31 cellular contexts compared by ENCODE assay signal in genomic region chr17:31275126-31275525, GRCh38. TPM values are rescaled to one million over a fixed set of nuclear protein-coding genes. Genes with fewer than 3 reads are reported as not detected.
DNase-seq lines count a peak whose midpoint lies in the region; ATAC-seq and TF ChIP-seq lines count a peak whose summit lies in the region.
"Had no signal": no experiment of that assay in that cellular context is flagged by ENCODE, and none has a peak within 500 bp of the region (broad histone marks: within the 10 kb centered on the region; RNA-seq: fewer than 3 reads in every experiment).

No MANE protein-coding gene starts in this region.

- dilution Hi-C loops in mammary epithelial cell (cut with HindIII; ENCODE audit: low sequenced_read_pairs): no loop called here

- no peaks in the 10 kb centered on the region for H3K9me3 ChIP-seq in mammary epithelial cell (replicated peaks; ENCODE audit: insufficient read depth, low read length)
- no peaks in the 10 kb centered on the region for H3K9me3 ChIP-seq in left lung
- H3K9me3 ChIP-seq: gastrocnemius medialis had no signal

- H3K27ac Mint-ChIP-seq in natural killer cell treated with Interleukin-12 subunit alpha and Interleukin-12 subunit beta and Interleukin-15 and Interleukin-18, amount 100 ng/mL, for 72 hours: peak overlapping the region; percentile 69 to 76
- H3K27ac Mint-ChIP-seq in natural killer cell (no peak overlapping the region), T-cell (no peak overlapping the region)
- H3K27ac Mint-ChIP-seq: activated T-helper 17 cell treated with anti-CD3 and anti-CD28 coated beads, Interleukin-2, amount 50 U/mL, for 72 hours had no signal

- intact Hi-C loops in natural killer cell (cut with micrococcal nuclease): no loop called here
- intact Hi-C loops in mammary epithelial cell (cut with micrococcal nuclease): loop anchor here (2.0 kb wide), 1 partner anchor 36 kb away; no protein-coding TSS in a partner anchor
- intact Hi-C loops in left lung (cut with DNase I): no loop called here

- peaks cover 11 to 12% of the 10 kb centered on the region in 2 donors for H3K4me1 Mint-ChIP-seq in natural killer cell treated with Interleukin-12 subunit alpha and Interleukin-12 subunit beta and Interleukin-15 and Interleukin-18, amount 100 ng/mL, for 72 hours (ENCODE audit: low read depth in 2 of 2)
- H3K4me1 Mint-ChIP-seq in natural killer cell: peaks cover 0 to 5% of the 10 kb centered on the region in 2 donors
- no peaks in the 10 kb centered on the region for H3K4me1 Mint-ChIP-seq in T-cell
- H3K4me1 Mint-ChIP-seq: activated T-helper 17 cell treated with anti-CD3 and anti-CD28 coated beads, Interleukin-2, amount 50 U/mL, for 72 hours; immature natural killer cell had no signal

- DNase-seq in natural killer cell treated with Interleukin-12 subunit alpha and Interleukin-12 subunit beta and Interleukin-15 and Interleukin-18, amount 100 ng/mL, for 72 hours (ENCODE audit: low spot score): no peak
- DNase-seq in natural killer cell (no peak), mammary epithelial cell (no peak), left lung (no peak), AG08395 (ENCODE audit: low spot score) (no peak), T-cell (no peak), GM03348 (ENCODE audit: low spot score) (no peak), NCI-H187 treated with DMSO at 0.1 percent for 48 hours (lab: John Stamatoyannopoulos, UW) (no peak)
- DNase-seq: activated CD4-positive, alpha-beta T cell treated with anti-CD3 and anti-CD28 coated beads, Interleukin-2, amount 50 U/mL, for 4 hours; activated CD8-positive, alpha-beta memory T cell treated with anti-CD3 and anti-CD28 coated beads, Interleukin-2, amount 50 U/mL, for 4 hours; C1 segment of cervical spinal cord; gastrocnemius medialis; hippocampal formation; immature natural killer cell; Kasumi-1; NCI-H1092; NCI-H1930; NCI-H2227 treated with DMSO at 0.1 percent for 48 hours; NCI-H82; stimulated activated CD4-positive, alpha-beta T cell treated with anti-CD3 and anti-CD28 coated beads, Interleukin-1b, Interleukin-23, amount 100 ng/mL, for 48 hours; substantia nigra had no signal

- H3K9me3 Mint-ChIP-seq in natural killer cell treated with Interleukin-12 subunit alpha and Interleukin-12 subunit beta and Interleukin-15 and Interleukin-18, amount 100 ng/mL, for 72 hours: no peaks in the 10 kb centered on the region
- H3K9me3 Mint-ChIP-seq in natural killer cell (no peaks in the 10 kb centered on the region), T-cell (no peaks in the 10 kb centered on the region)
- H3K9me3 Mint-ChIP-seq: activated naive CD4-positive, alpha-beta T cell treated with anti-CD3 and anti-CD28 coated beads, Interleukin-2, amount 50 U/mL, for 72 hours; activated T-helper 17 cell treated with anti-CD3 and anti-CD28 coated beads, Interleukin-2, amount 50 U/mL, for 72 hours; immature natural killer cell; WTC11 had no signal

- H3K79me2 ChIP-seq in mammary epithelial cell (ENCODE audit: insufficient read depth, low read length): peaks cover 6% of the 10 kb centered on the region

- H2AFZ ChIP-seq in mammary epithelial cell (ENCODE audit: low read depth, low read length): no peak overlapping the region

- POLR2A ChIA-PET in T-cell (lab: Charles Lee): no interaction called here

- no peaks in the 10 kb centered on the region for H4K20me1 ChIP-seq in mammary epithelial cell (ENCODE audit: insufficient read depth, low read length)

- H3K4me3 ChIP-seq in mammary epithelial cell (replicated peaks in 1 of 3; ENCODE audit: insufficient read depth in 1 of 3, low read depth in 2 of 3, low read length in 3 of 3): no peak overlapping the region
- no peak overlapping the region for H3K4me3 ChIP-seq in left lung
- H3K4me3 ChIP-seq: gastrocnemius medialis had no signal

- H3K4me1 ChIP-seq in mammary epithelial cell (ENCODE audit: insufficient read depth, low read length) (peaks cover 21% of the 10 kb centered on the region), left lung (peaks cover 11 to 28% of the 10 kb centered on the region in 2 donors)

- no peak overlapping the region for H3K4me2 ChIP-seq in mammary epithelial cell (ENCODE audit: insufficient read depth, low read depth, low read length)

- H3K4me3 Mint-ChIP-seq in natural killer cell treated with Interleukin-12 subunit alpha and Interleukin-12 subunit beta and Interleukin-15 and Interleukin-18, amount 100 ng/mL, for 72 hours: peak overlapping the region; percentile 26
- H3K4me3 Mint-ChIP-seq in natural killer cell (no peak overlapping the region), T-cell (no peak overlapping the region)
- H3K4me3 Mint-ChIP-seq: activated T-helper 17 cell treated with anti-CD3 and anti-CD28 coated beads, Interleukin-2, amount 50 U/mL, for 72 hours; immature natural killer cell; WTC11 had no signal

- CTCF ChIA-PET in mammary epithelial cell (lab: Charles Lee; ENCODE audit: low non-redundant PET) (no interaction called here), T-cell (lab: Charles Lee) (no interaction called here)

- in situ Hi-C loops in mammary epithelial cell (cut with MboI; ENCODE audit: low sequenced_read_pairs in 2 of 2): no loop called here

- WGBS in mammary epithelial cell (ENCODE audit: low coverage, missing lambda C conversion rate): 89% methylated on average over 1 of the region's 1 CpG

- no peaks in the 10 kb centered on the region for H3K36me3 Mint-ChIP-seq in natural killer cell treated with Interleukin-12 subunit alpha and Interleukin-12 subunit beta and Interleukin-15 and Interleukin-18, amount 100 ng/mL, for 72 hours
- no peaks in the 10 kb centered on the region for H3K36me3 Mint-ChIP-seq in natural killer cell
- H3K36me3 Mint-ChIP-seq in T-cell: peaks cover 22% of the 10 kb centered on the region

- no TSS peak for BruUV-seq in mammary epithelial cell (replicated peaks; lab: Mats Ljungman, UMichigan)

- H3K36me3 ChIP-seq in mammary epithelial cell (ENCODE audit: insufficient read depth, low read length): peaks cover 9% of the 10 kb centered on the region
- peaks cover 0 to 7% of the 10 kb centered on the region in 2 donors for H3K36me3 ChIP-seq in left lung
- H3K36me3 ChIP-seq: gastrocnemius medialis had no signal

- H3K27me3 Mint-ChIP-seq in natural killer cell treated with Interleukin-12 subunit alpha and Interleukin-12 subunit beta and Interleukin-15 and Interleukin-18, amount 100 ng/mL, for 72 hours: no peaks in the 10 kb centered on the region
- H3K27me3 Mint-ChIP-seq in natural killer cell (ENCODE audit: low read depth in 2 of 2) (no peaks in the 10 kb centered on the region), T-cell (no peaks in the 10 kb centered on the region)
- H3K27me3 Mint-ChIP-seq: activated T-helper 17 cell treated with anti-CD3 and anti-CD28 coated beads, Interleukin-2, amount 50 U/mL, for 72 hours had no signal

- TF ChIP-seq CTCF in natural killer cell (IDR thresholded peaks at IDR 0.05) (no peak), mammary epithelial cell (conservative IDR thresholded peaks at IDR 0.05 in 1 of 2, IDR thresholded peaks at IDR 0.05 in 1 of 2; ENCODE audit: extremely low read depth in 1 of 2, insufficient read depth in 1 of 2, low read depth in 1 of 2, low read length in 2 of 2) (no peak), left lung (IDR thresholded peaks at IDR 0.05) (no peak)

- H3K9ac ChIP-seq in mammary epithelial cell (ENCODE audit: insufficient read depth, low read length): no peak overlapping the region

- peak in 1 of 2 donors; percentile 48 for ATAC-seq in natural killer cell treated with Interleukin-12 subunit alpha and Interleukin-12 subunit beta and Interleukin-15 and Interleukin-18, amount 100 ng/mL, for 72 hours
- ATAC-seq in natural killer cell (no peak), left lung (peak; percentile 14), T-cell (replicated peaks in 1 of 4) (no peak)
- ATAC-seq: activated naive CD4-positive, alpha-beta T cell treated with anti-CD3 and anti-CD28 coated beads, Interleukin-2, amount 50 U/mL, for 72 hours; activated T-helper 17 cell treated with anti-CD3 and anti-CD28 coated beads, Interleukin-2, amount 50 U/mL, for 72 hours; SK-N-SH treated with all-trans-retinoic acid at 6 μM for 48 hours; WTC11 had no signal

- H3K27me3 ChIP-seq in mammary epithelial cell (ENCODE audit: insufficient read depth, low read length) (no peaks in the 10 kb centered on the region), left lung (no peaks in the 10 kb centered on the region)
- H3K27me3 ChIP-seq: gastrocnemius medialis had no signal

- H3K27ac ChIP-seq in mammary epithelial cell (ENCODE audit: insufficient read depth, low read depth, low read length) (peak overlapping the region; percentile 70), left lung (peak overlapping the region in 1 of 2 donors; percentile 77)
- H3K27ac ChIP-seq: gastrocnemius medialis had no signal

RNA-seq across cellular contexts. Expression of gene OMG, which starts 21.9 kb away (rescaled TPM):
- 1 to 10 TPM in 1 of 2 donors, under 1 TPM in 1; 0.48 to 1.4 TPM for total RNA-seq in natural killer cell treated with Interleukin-12 subunit alpha and Interleukin-12 subunit beta and Interleukin-15 and Interleukin-18, amount 100 ng/mL, for 72 hours
- 1 to 10 TPM in 2 of 3 donors, under 1 TPM in 1; 0.96 to 2.8 (median 1.3) TPM for total RNA-seq in natural killer cell
- under 1 TPM in 1 of 2 donors, not detected in 1; under 0.01 TPM for total RNA-seq in mammary epithelial cell
- polyA plus RNA-seq in mammary epithelial cell: not detected
- polyA minus RNA-seq in mammary epithelial cell: not detected
- 10 to 100 TPM in 1 of 2 donors, 1 to 10 TPM in 1; 5.0 to 10.7 TPM for total RNA-seq in left lung
- total RNA-seq in T-cell: 1 to 10 TPM in 1 of 5 donors, under 1 TPM in 4; 0.43 to 1.1 (median 0.80) TPM
- total RNA-seq: A673, astrocyte, Daoy, gastrocnemius medialis, H4, lower leg skin, skeletal muscle tissue, WTC11 had no signal

RNA-seq across cellular contexts. Expression of gene EVI2B, which starts 38.7 kb away (rescaled TPM):
- total RNA-seq in natural killer cell treated with Interleukin-12 subunit alpha and Interleukin-12 subunit beta and Interleukin-15 and Interleukin-18, amount 100 ng/mL, for 72 hours: 10 to 100 TPM; 16.3 to 28.0 TPM
- total RNA-seq in natural killer cell (100 to 1,000 TPM in 1 of 3 donors, 10 to 100 TPM in 2; 89.6 to 103 (median 98.9) TPM), mammary epithelial cell (1 to 10 TPM in 1 of 2 donors, under 1 TPM in 1; under 0.01 to 2.0 TPM), left lung (10 to 100 TPM; 25.1 to 80.4 TPM), T-cell (100 to 1,000 TPM in 4 of 5 donors, 10 to 100 TPM in 1; 86.2 to 130 (median 111) TPM)
- 3.4 TPM for polyA plus RNA-seq in mammary epithelial cell
- 1.4 TPM for polyA minus RNA-seq in mammary epithelial cell
- total RNA-seq: Daoy had no signal

RNA-seq across cellular contexts. Expression of gene EVI2A, which starts 46.3 kb away (rescaled TPM):
- 10 to 100 TPM in 1 of 2 donors, 1 to 10 TPM in 1; 6.2 to 13.8 TPM for total RNA-seq in natural killer cell treated with Interleukin-12 subunit alpha and Interleukin-12 subunit beta and Interleukin-15 and Interleukin-18, amount 100 ng/mL, for 72 hours
- 10 to 100 TPM; 20.9 to 33.0 (median 32.4) TPM for total RNA-seq in natural killer cell
- 1 to 10 TPM in 1 of 2 donors, under 1 TPM in 1; 0.42 to 1.0 TPM for total RNA-seq in mammary epithelial cell
- 0.60 TPM for polyA plus RNA-seq in mammary epithelial cell
- polyA minus RNA-seq in mammary epithelial cell: not detected
- 10 to 100 TPM; 16.4 to 30.9 TPM for total RNA-seq in left lung
- 10 to 100 TPM; 42.3 to 84.9 (median 80.0) TPM for total RNA-seq in T-cell
- total RNA-seq: A673 had no signal

Comparison
In these comparisons a context has a peak if more than half of its experiments do, and no peak if none do; other contexts are left out.
1. H3K27ac Mint-ChIP-seq: peak in natural killer cell treated with Interleukin-12 subunit alpha and Interleukin-12 subunit beta and Interleukin-15 and Interleukin-18, amount 100 ng/mL, for 72 hours (2 of 2); none in natural killer cell (0 of 2) and T-cell (0 of 2).
2. RNA of gene EVI2B, which starts 38.7 kb away (total RNA-seq): 86.2 to 130 TPM in T-cell, 89.6 to 103 TPM in natural killer cell, 25.1 to 80.4 TPM in left lung and 16.3 to 28.0 TPM in natural killer cell treated with Interleukin-12 subunit alpha and Interleukin-12 subunit beta and Interleukin-15 and Interleukin-18, amount 100 ng/mL, for 72 hours; under 0.01 to 2.0 TPM in mammary epithelial cell; every median in the first group is over 4 times any median in the second.